30 cellular contexts compared by ENCODE assay signal in the genomic region with DNA sequence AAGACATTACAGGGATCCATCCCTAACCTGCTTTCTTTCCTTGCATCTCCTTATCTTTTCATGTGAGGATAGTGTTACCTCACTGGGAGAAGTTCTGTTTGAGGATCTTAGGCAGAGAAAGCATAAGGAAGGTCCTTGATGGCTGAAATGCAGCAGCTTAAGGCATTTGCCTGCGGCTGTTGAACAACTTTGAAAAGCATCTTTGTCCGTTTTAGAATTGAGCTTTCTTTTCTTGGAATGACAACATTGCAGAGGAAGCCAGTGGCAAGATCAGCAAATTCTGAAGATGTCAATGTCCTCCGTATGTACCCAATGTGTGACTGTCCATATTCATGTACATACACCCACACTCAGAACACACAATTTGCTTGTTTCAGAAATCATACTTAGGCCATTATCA.
"Had no signal": no experiment of that assay in that cellular context is flagged by ENCODE, and none has a peak within 500 bp of the region (broad histone marks: within the 10 kb centered on the region; RNA-seq: fewer than 3 reads in every experiment).

No MANE protein-coding gene starts in this region.

- H3K9me3 ChIP-seq: lower lobe of right lung, neutrophil, right atrium auricular region, right lobe of liver, stomach, testis, thyroid gland, upper lobe of right lung had no signal

- H3K27me3 ChIP-seq: left lung, neural progenitor cell, neutrophil, right atrium auricular region, right lobe of liver, stomach, testis, thyroid gland, upper lobe of right lung had no signal

- H3K4me1 ChIP-seq: left lung, lower lobe of right lung, neural progenitor cell, parathyroid adenoma, right atrium auricular region, right lobe of liver, stomach, testis, thyroid gland, upper lobe of right lung had no signal

- H3K27ac ChIP-seq: left lung, lower lobe of right lung, neural progenitor cell, neutrophil, parathyroid adenoma, right atrium auricular region, right lobe of liver, skin epidermis, stomach, testis, thyroid gland, upper lobe of right lung had no signal

- H3K36me3 Mint-ChIP-seq: mesothelial cell of epicardium; naive B cell; natural killer cell; neural progenitor cell; stimulated activated naive B cell treated with anti-CD40 and anti-IgM and Interleukin-4, amounts not matched to agents 10 μg/mL and 1 μg/mL and 100 μg/mL, for 72 hours had no signal

- H3K4me3 Mint-ChIP-seq: mesothelial cell of epicardium; naive B cell; natural killer cell; nephron progenitor cell; neural progenitor cell; stimulated activated naive B cell treated with anti-CD40 and anti-IgM and Interleukin-4, amounts not matched to agents 10 μg/mL and 1 μg/mL and 100 μg/mL, for 72 hours had no signal

- H3K9me3 Mint-ChIP-seq: mesothelial cell of epicardium, natural killer cell, nephron progenitor cell, neural progenitor cell had no signal

- H3K27ac Mint-ChIP-seq: mesothelial cell of epicardium; naive B cell; natural killer cell; nephron progenitor cell; neural progenitor cell; progenitor cell of endocrine pancreas; stimulated activated naive B cell treated with anti-CD40 and anti-IgM and Interleukin-4, amounts not matched to agents 10 μg/mL and 1 μg/mL and 100 μg/mL, for 72 hours had no signal

- H3K36me3 ChIP-seq: left lung, lower lobe of right lung, neural progenitor cell, neutrophil, right atrium auricular region, right lobe of liver, stomach, thyroid gland, upper lobe of right lung had no signal

- DNase-seq: hippocampal formation; kidney; left colon; left lung; lower lobe of right lung; mammary epithelial cell; mesendoderm; naive B cell; natural killer cell; nephron progenitor cell; occipital lobe; right lobe of liver; stimulated activated CD4-positive, alpha-beta T cell treated with anti-CD3 and anti-CD28 coated beads, Interleukin-12 subunit alpha, Interleukin-12 subunit beta, amount 100 ng/mL, for 4 hours; stimulated activated CD4-positive, alpha-beta T cell treated with anti-CD3 and anti-CD28 coated beads, Interleukin-15, amount 100 ng/mL, for 24 hours; stimulated activated CD4-positive, alpha-beta T cell treated with anti-CD3 and anti-CD28 coated beads, Interleukin-2, amount 100 ng/mL, for 24 hours; stimulated activated CD4-positive, alpha-beta T cell treated with anti-CD3 and anti-CD28 coated beads, Interleukin-4, amount 100 ng/mL, for 1 hour; stimulated activated naive B cell treated with anti-CD40 and anti-IgM and Interleukin-4, amounts not matched to agents 10 μg/mL and 1 μg/mL and 100 μg/mL, for 72 hours; stimulated activated naive CD8-positive, alpha-beta T cell treated with anti-CD3 and anti-CD28 coated beads, Interleukin-15, Interleukin-2, amounts not matched to agents 100 U/mL and 50 U/mL, for 24 hours; stomach; testis; thyroid gland; trophoblast cell; upper lobe of right lung had no signal

- ATAC-seq: left colon; left lung; lower lobe of right lung; natural killer cell; right lobe of liver; stimulated activated naive B cell treated with anti-CD40 and anti-IgM and Interleukin-4, amounts not matched to agents 10 μg/mL and 1 μg/mL and 100 μg/mL, for 72 hours; stimulated activated naive CD8-positive, alpha-beta T cell treated with anti-CD3 and anti-CD28 coated beads, Interleukin-15, Interleukin-2, amounts not matched to agents 100 U/mL and 50 U/mL, for 24 hours; upper lobe of right lung had no signal

- H3K27me3 Mint-ChIP-seq: naive B cell; progenitor cell of endocrine pancreas; stimulated activated naive B cell treated with anti-CD40 and anti-IgM and Interleukin-4, amounts not matched to agents 10 μg/mL and 1 μg/mL and 100 μg/mL, for 72 hours had no signal

- H3K4me1 Mint-ChIP-seq: mesothelial cell of epicardium; naive B cell; natural killer cell; nephron progenitor cell; neural progenitor cell; stimulated activated naive B cell treated with anti-CD40 and anti-IgM and Interleukin-4, amounts not matched to agents 10 μg/mL and 1 μg/mL and 100 μg/mL, for 72 hours had no signal

- H3K4me3 ChIP-seq: left lung, lower lobe of right lung, neural progenitor cell, right atrium auricular region, right lobe of liver, skin epidermis, stomach, testis, thyroid gland, upper lobe of right lung had no signal
